In the genomic region with DNA sequence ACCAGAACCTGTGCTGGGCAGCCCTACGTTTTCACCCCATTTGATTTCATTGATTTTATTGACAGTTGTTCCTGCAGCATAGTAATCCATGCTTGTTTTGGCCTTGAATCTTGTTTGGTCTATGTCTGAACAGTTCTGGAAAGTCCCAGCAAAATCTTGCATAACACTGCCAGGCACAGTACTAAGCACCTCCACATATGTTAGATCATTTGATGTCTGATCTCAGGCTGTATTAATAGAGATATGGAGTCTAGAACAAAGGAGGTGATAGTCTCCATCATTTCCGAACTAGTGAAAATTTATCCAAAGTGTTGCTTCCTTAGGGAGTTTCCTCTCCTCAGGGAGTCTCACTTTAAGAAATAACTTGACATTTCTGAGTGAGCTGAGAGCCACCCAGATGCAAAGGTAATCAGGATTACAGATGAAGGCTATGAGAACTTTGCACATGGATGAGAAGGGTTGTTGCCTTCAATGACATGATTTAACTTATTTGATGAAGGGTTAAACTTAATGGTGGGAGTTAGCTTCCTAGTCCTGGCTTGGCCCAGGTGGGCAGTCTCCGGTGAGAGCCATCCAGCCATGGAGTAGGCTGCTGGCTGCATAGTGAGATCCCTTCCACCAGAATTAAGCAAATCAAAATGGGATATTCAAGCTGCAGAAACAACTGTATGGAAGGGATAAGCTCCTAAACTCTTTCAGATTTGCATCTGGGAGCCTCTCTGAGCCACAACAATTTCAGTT, we compare ENCODE assay signal across 18 cellular contexts.
"Had no signal": no experiment of that assay in that cellular context is flagged by ENCODE, and none has a peak within 500 bp of the region (broad histone marks: within the 10 kb centered on the region; RNA-seq: fewer than 3 reads in every experiment).

No MANE protein-coding gene starts in this region.

- H3K9me3 ChIP-seq: colonic mucosa, left ventricle myocardium inferior, tibial artery, uterus had no signal

- H3K36me3 ChIP-seq: colonic mucosa, left ventricle myocardium inferior, tibial artery, uterus had no signal

- H3K4me1 ChIP-seq: colonic mucosa, foreskin keratinocyte, left ventricle myocardium inferior, parathyroid adenoma, tibial artery, uterus had no signal

- H3K4me3 ChIP-seq: colonic mucosa, left ventricle myocardium inferior, tibial artery, uterus had no signal

- H3K9ac ChIP-seq: parathyroid adenoma had no signal

- DNase-seq: activated B cell treated with CpG ODN at 0.5 μM for 24 hours; activated CD8-positive, alpha-beta T cell treated with anti-CD3 and anti-CD28 coated beads for 36 hours; activated naive CD4-positive, alpha-beta T cell treated with anti-CD3 and anti-CD28 coated beads for 36 hours; activated T-cell treated with anti-CD3 and anti-CD28 coated beads, Interleukin-2, amount 50 U/mL, for 4 hours; central memory CD4-positive, alpha-beta T cell; colonic mucosa; foreskin keratinocyte; glutamatergic neuron; left ventricle myocardium inferior; mesendoderm; naive thymus-derived CD8-positive, alpha-beta T cell; stimulated activated naive CD8-positive, alpha-beta T cell treated with anti-CD3 and anti-CD28 coated beads, Interleukin-15, Interleukin-2, amounts not matched to agents 100 U/mL and 50 U/mL, for 24 hours; substantia nigra; T-helper 1 cell; T-helper 9 cell; uterus had no signal

- H2AFZ ChIP-seq: parathyroid adenoma had no signal

- H3K79me2 ChIP-seq: parathyroid adenoma had no signal

- H3K27ac ChIP-seq: colonic mucosa, foreskin keratinocyte, left ventricle myocardium inferior, parathyroid adenoma, tibial artery, uterus had no signal

- H3K27me3 ChIP-seq: colonic mucosa, uterus had no signal

- ATAC-seq: activated CD8-positive, alpha-beta T cell treated with anti-CD3 and anti-CD28 coated beads for 36 hours; activated T-cell treated with anti-CD3 and anti-CD28 coated beads, Interleukin-2, amount 50 U/mL, for 4 hours; foreskin keratinocyte; naive thymus-derived CD8-positive, alpha-beta T cell; stimulated activated naive CD8-positive, alpha-beta T cell treated with anti-CD3 and anti-CD28 coated beads, Interleukin-15, Interleukin-2, amounts not matched to agents 100 U/mL and 50 U/mL, for 24 hours had no signal
